ENCODE assay signal across 23 cellular contexts in genomic region chr17:45739786-45740185, GRCh38. TPM values are rescaled to one million over a fixed set of nuclear protein-coding genes. Genes with fewer than 3 reads are reported as not detected.
DNase-seq lines count a peak whose midpoint lies in the region; ATAC-seq, FAIRE-seq and TF ChIP-seq lines count a peak whose summit lies in the region.
"Had no signal": no experiment of that assay in that cellular context is flagged by ENCODE, and none has a peak within 500 bp of the region (broad histone marks: within the 10 kb centered on the region; RNA-seq: fewer than 3 reads in every experiment).

No MANE protein-coding gene starts in this region.

- no peaks in the 10 kb centered on the region for H3K36me3 Mint-ChIP-seq in WTC11
- H3K36me3 Mint-ChIP-seq: activated naive CD4-positive, alpha-beta T cell treated with anti-CD3 and anti-CD28 coated beads, Interleukin-2, amount 50 U/mL, for 72 hours; CD14-positive monocyte; stimulated activated naive B cell treated with anti-CD40 and anti-IgM and Interleukin-4, amounts not matched to agents 10 μg/mL and 1 μg/mL and 100 μg/mL, for 72 hours; type B pancreatic cell had no signal

- H3K4me1 ChIP-seq in right atrium auricular region (no peaks in the 10 kb centered on the region), pancreas (no peaks in the 10 kb centered on the region)
- H3K4me1 ChIP-seq: breast epithelium, gastroesophageal sphincter had no signal

- ATAC-seq in left ventricle myocardium superior = peak; percentile 21
- ATAC-seq in WTC11 = no peak
- peak; percentile 19 for ATAC-seq in omental fat pad (ENCODE audit: low FRiP score)
- ATAC-seq in pancreas = no peak
- no peak for ATAC-seq in HG02759 (IDR thresholded peaks at IDR 0.05; ENCODE audit: unreplicated experiment)
- ATAC-seq in HG02852 (IDR thresholded peaks at IDR 0.05; ENCODE audit: unreplicated experiment) = no peak
- no peak for ATAC-seq in GM21717 (IDR thresholded peaks at IDR 0.05; ENCODE audit: unreplicated experiment)
- ATAC-seq: gastroesophageal sphincter had no signal

- DNase-seq in left ventricle myocardium superior = no peak
- no peak for DNase-seq in right atrium auricular region (ENCODE audit: low spot score)
- peak; percentile 5 for DNase-seq in WTC11 (ENCODE audit: low spot score)
- no peak for DNase-seq in omental fat pad (ENCODE audit: low spot score)
- DNase-seq in pancreas = no peak
- DNase-seq: activated CD8-positive, alpha-beta memory T cell treated with anti-CD3 and anti-CD28 coated beads for 24 hours; activated T-cell treated with anti-CD3 and anti-CD28 coated beads for 4 hours; Kasumi-1; NCI-H2081 treated with DMSO at 0.1 percent for 48 hours had no signal

- H3K9me3 ChIP-seq in right atrium auricular region (no peaks in the 10 kb centered on the region), pancreas (no peaks in the 10 kb centered on the region)
- H3K9me3 ChIP-seq: breast epithelium, gastroesophageal sphincter had no signal

- H3K36me3 ChIP-seq in right atrium auricular region (no peaks in the 10 kb centered on the region), pancreas (no peaks in the 10 kb centered on the region)
- H3K36me3 ChIP-seq: breast epithelium, gastroesophageal sphincter had no signal

- intact Hi-C loops in left ventricle myocardium superior (cut with micrococcal nuclease) = no loop called here
- intact Hi-C loops in pancreas (cut with DNase I) = no loop called here

- H3K27ac ChIP-seq in right atrium auricular region (no peak overlapping the region), pancreas (no peak overlapping the region)
- H3K27ac ChIP-seq: breast epithelium, gastroesophageal sphincter, PC-9, SK-N-MC had no signal

- H3K27me3 ChIP-seq in right atrium auricular region (no peaks in the 10 kb centered on the region), pancreas (no peaks in the 10 kb centered on the region)
- H3K27me3 ChIP-seq: breast epithelium had no signal

- no peaks in the 10 kb centered on the region for H3K9me3 Mint-ChIP-seq in WTC11
- H3K9me3 Mint-ChIP-seq: activated CD4-positive, alpha-beta T cell treated with anti-CD3 and anti-CD28 coated beads, Interleukin-2, amount 10 ng/mL, durations not matched to agents 24 days and 14 days; activated naive CD4-positive, alpha-beta T cell treated with anti-CD3 and anti-CD28 coated beads, Interleukin-2, amount 50 U/mL, for 72 hours; type B pancreatic cell had no signal

- no peak overlapping the region for H3K27ac Mint-ChIP-seq in WTC11
- H3K27ac Mint-ChIP-seq: activated CD4-positive, alpha-beta T cell treated with anti-CD3 and anti-CD28 coated beads, Interleukin-2, amount 10 ng/mL, durations not matched to agents 24 days and 14 days; CD14-positive monocyte; stimulated activated naive B cell treated with anti-CD40 and anti-IgM and Interleukin-4, amounts not matched to agents 10 μg/mL and 1 μg/mL and 100 μg/mL, for 72 hours; type B pancreatic cell had no signal

- H3K4me3 ChIP-seq in right atrium auricular region (no peak overlapping the region), pancreas (no peak overlapping the region)
- H3K4me3 ChIP-seq: breast epithelium, gastroesophageal sphincter, PC-9, SK-N-MC had no signal

- FAIRE-seq in pancreas (lab: Jason Lieb, UNC) = no peak
- FAIRE-seq: D721Med had no signal

- H3K27me3 Mint-ChIP-seq in WTC11 (ENCODE audit: low read depth) = peaks cover 58% of the 10 kb centered on the region

- 91% methylated on average over 2 of the region's 2 CpGs for WGBS in pancreas, 2 donors

- peaks cover 3% of the 10 kb centered on the region; the same call in 1 of the 2 replicates for H3K4me1 Mint-ChIP-seq in WTC11
- H3K4me1 Mint-ChIP-seq: activated CD4-positive, alpha-beta T cell treated with anti-CD3 and anti-CD28 coated beads, Interleukin-2, amount 10 ng/mL, durations not matched to agents 24 days and 14 days had no signal

- TF ChIP-seq CTCF in right atrium auricular region (IDR thresholded peaks at IDR 0.05) = no peak
- no peak for TF ChIP-seq CTCF in WTC11 (IDR thresholded peaks at IDR 0.05)
- TF ChIP-seq CTCF in omental fat pad (IDR thresholded peaks at IDR 0.05) = no peak
- TF ChIP-seq CTCF in pancreas (IDR thresholded peaks at IDR 0.05) = no peak

- POLR2A ChIA-PET in WTC11 (lab: Charles Lee) = no interaction called here

- CTCF ChIA-PET in WTC11 (lab: Charles Lee) = no interaction called here

- H3K4me3 Mint-ChIP-seq in WTC11 = no peak overlapping the region
- H3K4me3 Mint-ChIP-seq: activated CD4-positive, alpha-beta T cell treated with anti-CD3 and anti-CD28 coated beads, Interleukin-2, amount 10 ng/mL, durations not matched to agents 24 days and 14 days; CD14-positive monocyte; stimulated activated naive B cell treated with anti-CD40 and anti-IgM and Interleukin-4, amounts not matched to agents 10 μg/mL and 1 μg/mL and 100 μg/mL, for 72 hours; type B pancreatic cell had no signal

TF ChIP-seq in WTC11, 78 proteins besides CTCF, POLR2A, EP300 and RAD21:
- no peak for TF ChIP-seq ZNF121 (CRISPR knock-in tag; IDR thresholded peaks at IDR 0.05)

RNA-seq across cellular contexts. Expression of gene CRHR1, which starts 44.3 kb away (rescaled TPM):
- total RNA-seq in left ventricle myocardium superior = not detected
- total RNA-seq in right atrium auricular region = not detected
- total RNA-seq in WTC11 (2021) = 0.92 to 1.6 TPM (median 1.5 TPM) in 3 replicates
- total RNA-seq in omental fat pad = not detected
- under 1 TPM in 2 of 6 donors, not detected in 4; 0.13 to 0.31 TPM for total RNA-seq in pancreas
- not detected for polyA plus RNA-seq in pancreas
- total RNA-seq: activated CD4-positive, alpha-beta T cell treated with anti-CD3 and anti-CD28 coated beads, Interleukin-2, amount 10 ng/mL, durations not matched to agents 24 days and 14 days; fibroblast of lung; PC-9 had no signal
- polyA plus RNA-seq: CD14-positive monocyte, fibroblast of lung had no signal

Comparison
In these comparisons a context has a peak if more than half of its experiments do, and no peak if none do; other contexts are left out.
1. ATAC-seq: peak in left ventricle myocardium superior (single experiment) and omental fat pad (single experiment); none in WTC11 (single experiment), pancreas (0 of 4), HG02759 (single experiment), HG02852 (single experiment) and GM21717 (single experiment).